In genomic region chr10:22252801-22253577, GRCh38 we compare ENCODE assay signal across 8 cellular contexts. TPM values are rescaled to one million over a fixed set of nuclear protein-coding genes. Genes with fewer than 3 reads are reported as not detected.
DNase-seq lines count a peak whose midpoint lies in the region; ATAC-seq lines count a peak whose summit lies in the region.

No MANE protein-coding gene starts in this region.

- H3K27me3 ChIP-seq in duodenal mucosa (ENCODE audit: control insufficient read depth in 1 of 2, insufficient read depth in 2 of 2, low read length in 2 of 2) (peaks cover 0 to 22% of the 10 kb centered on the region in 2 donors), HAP-1 (ENCODE audit: low read depth) (peaks cover 4% of the 10 kb centered on the region)

- H3K4me3 ChIP-seq in duodenal mucosa (ENCODE audit: low read depth in 1 of 2, low read length in 2 of 2) (peak overlapping the region; percentile 84 to 91), HAP-1 (no peak overlapping the region)

- H3K36me3 ChIP-seq in duodenal mucosa (ENCODE audit: control insufficient read depth in 1 of 2, insufficient read depth in 2 of 2, low read length in 2 of 2) = no peaks in the 10 kb centered on the region
- no peaks in the 10 kb centered on the region for H3K36me3 ChIP-seq in HAP-1 (replicated peaks)

- H3K9me3 Mint-ChIP-seq in activated CD4-positive, alpha-beta T cell treated with anti-CD3 and anti-CD28 coated beads, Interleukin-2, amount 10 ng/mL, durations not matched to agents 24 days and 14 days = no peaks in the 10 kb centered on the region

- H3K27me3 Mint-ChIP-seq in activated CD4-positive, alpha-beta T cell treated with anti-CD3 and anti-CD28 coated beads, Interleukin-2, amount 10 ng/mL, durations not matched to agents 24 days and 14 days = peaks cover 21% of the 10 kb centered on the region

- H3K36me3 Mint-ChIP-seq in activated CD4-positive, alpha-beta T cell treated with anti-CD3 and anti-CD28 coated beads, Interleukin-2, amount 10 ng/mL, durations not matched to agents 24 days and 14 days (ENCODE audit: low read depth) = peaks cover 6% of the 10 kb centered on the region

- H3K9ac ChIP-seq in duodenal mucosa (ENCODE audit: low read depth in 1 of 2, low read length in 2 of 2) = peak overlapping the region; percentile 68 to 97

- H3K9me3 ChIP-seq in duodenal mucosa (ENCODE audit: control insufficient read depth in 1 of 2, low read length in 2 of 2) = no peaks in the 10 kb centered on the region
- H3K9me3 ChIP-seq in HAP-1 = no peaks in the 10 kb centered on the region

- intact Hi-C loops in activated CD4-positive, alpha-beta T cell treated with anti-CD3 and anti-CD28 coated beads, Interleukin-2, amount 10 ng/mL, durations not matched to agents 24 days and 14 days (cut with micrococcal nuclease) = loop anchor here (1.0 to 10.0 kb wide), 9 partner anchors 24 to 756 kb away; partner anchors contain the start of genes COMMD3, DNAJC1, MLLT10 and PIP4K2A

- H3K4me3 Mint-ChIP-seq in activated CD4-positive, alpha-beta T cell treated with anti-CD3 and anti-CD28 coated beads, Interleukin-2, amount 10 ng/mL, durations not matched to agents 24 days and 14 days = peak overlapping the region; percentile 91

- H3K27ac ChIP-seq in duodenal mucosa (ENCODE audit: low read depth, low read length) = peak overlapping the region; percentile 96

- in situ Hi-C loops in HAP-1 (cut with MboI; ENCODE audit: low sequenced_read_pairs) = no loop called here

- DNase-seq in activated CD4-positive, alpha-beta T cell treated with anti-CD3 and anti-CD28 coated beads, Interleukin-2, amount 10 ng/mL, durations not matched to agents 24 days and 14 days = peak; percentile 84
- peak; percentile 59 for DNase-seq in medulla oblongata (ENCODE audit: extremely low spot score)
- DNase-seq in stimulated activated CD8-positive, alpha-beta memory T cell treated with anti-CD3 and anti-CD28 coated beads, Interleukin-12 subunit alpha, Interleukin-12 subunit beta, amount 100 ng/mL, for 4 hours (ENCODE audit: low read depth) = peak; percentile 22
- no peak for DNase-seq in HAP-1 (ENCODE audit: low spot score in 2 of 2)
- no peak for DNase-seq in NCI-H82 treated with DMSO at 0.1 percent for 48 hours (lab: John Stamatoyannopoulos, UW; ENCODE audit: unreplicated experiment)

- peak overlapping the region; percentile 95 for H3K27ac Mint-ChIP-seq in activated CD4-positive, alpha-beta T cell treated with anti-CD3 and anti-CD28 coated beads, Interleukin-2, amount 10 ng/mL, durations not matched to agents 24 days and 14 days

- peaks cover 0 to 3% of the 10 kb centered on the region in 2 donors for H3K4me1 ChIP-seq in duodenal mucosa (ENCODE audit: control insufficient read depth in 1 of 2, insufficient read depth in 2 of 2, low read length in 2 of 2)
- peaks cover 13% of the 10 kb centered on the region; the same call in 1 of the 2 replicates for H3K4me1 ChIP-seq in HAP-1

- H3K4me1 Mint-ChIP-seq in activated CD4-positive, alpha-beta T cell treated with anti-CD3 and anti-CD28 coated beads, Interleukin-2, amount 10 ng/mL, durations not matched to agents 24 days and 14 days = peaks cover 19% of the 10 kb centered on the region

- peak; percentile 33 for ATAC-seq in GM18861 (IDR thresholded peaks at IDR 0.05; ENCODE audit: unreplicated experiment)
- peak; percentile 29 for ATAC-seq in HG03066 (IDR thresholded peaks at IDR 0.05; ENCODE audit: low read depth, unreplicated experiment)

RNA-seq across cellular contexts. Expression of gene EBLN1, which starts 35.2 kb away (rescaled TPM):
- total RNA-seq in activated CD4-positive, alpha-beta T cell treated with anti-CD3 and anti-CD28 coated beads, Interleukin-2, amount 10 ng/mL, durations not matched to agents 24 days and 14 days = not detected in 2 replicates

Comparison
In these comparisons a context has a peak if more than half of its experiments do, and no peak if none do; other contexts are left out.
1. DNase-seq: peak in activated CD4-positive, alpha-beta T cell treated with anti-CD3 and anti-CD28 coated beads, Interleukin-2, amount 10 ng/mL, durations not matched to agents 24 days and 14 days (single experiment), medulla oblongata (single experiment) and stimulated activated CD8-positive, alpha-beta memory T cell treated with anti-CD3 and anti-CD28 coated beads, Interleukin-12 subunit alpha, Interleukin-12 subunit beta, amount 100 ng/mL, for 4 hours (single experiment); none in HAP-1 (0 of 2) and NCI-H82 treated with DMSO at 0.1 percent for 48 hours (single experiment).